Comparison of ENCODE assay signal across 21 cellular contexts in the genomic region with DNA sequence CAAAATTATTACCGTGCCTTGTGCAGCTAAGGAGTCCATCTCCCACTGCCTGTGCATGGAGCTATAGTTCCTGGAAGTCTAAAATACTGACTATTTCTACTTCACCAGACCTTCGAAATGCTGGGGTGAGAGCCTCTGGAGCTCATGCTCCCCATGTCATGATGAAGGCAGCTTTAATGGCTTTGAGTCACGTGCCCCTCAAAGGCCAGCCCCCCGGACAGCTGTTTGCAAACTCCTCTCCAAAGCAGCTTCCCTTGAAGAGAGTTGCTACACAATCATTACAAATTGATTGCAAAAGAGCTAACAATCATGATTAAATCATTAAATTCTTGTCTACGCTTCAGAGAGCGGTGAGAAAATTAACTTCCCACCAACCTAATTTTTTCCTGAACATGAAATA.
"Had no signal": no experiment of that assay in that cellular context is flagged by ENCODE, and none has a peak within 500 bp of the region (broad histone marks: within the 10 kb centered on the region; RNA-seq: fewer than 3 reads in every experiment).

No MANE protein-coding gene starts in this region.

- DNase-seq: effector CD4-positive, alpha-beta T cell; endodermal cell; erythroblast; heart left ventricle; hippocampal formation; left colon; mesendoderm; naive B cell; spleen; stimulated activated CD4-positive, alpha-beta T cell treated with anti-CD3 and anti-CD28 coated beads, Interleukin-15, amount 100 ng/mL, for 24 hours; stimulated activated CD4-positive, alpha-beta T cell treated with anti-CD3 and anti-CD28 coated beads, Interleukin-1b, Interleukin-23, amount 100 ng/mL, for 48 hours; stimulated activated CD4-positive, alpha-beta T cell treated with anti-CD3 and anti-CD28 coated beads, Interleukin-4, amount 100 ng/mL, for 24 hours; tibial artery; uterus had no signal

- H3K79me2 ChIP-seq: parathyroid adenoma had no signal

- H3K4me3 Mint-ChIP-seq: endodermal cell; naive B cell; nephron; stimulated activated memory B cell treated with anti-CD40 and anti-IgM and Interleukin-4, amounts not matched to agents 10 μg/mL and 1 μg/mL and 100 μg/mL, for 72 hours; stimulated activated naive CD8-positive, alpha-beta T cell treated with anti-CD3 and anti-CD28 coated beads, Interleukin-15, Interleukin-2, amounts not matched to agents 100 ng/mL and 50 ng/mL, for 24 hours had no signal

- H3K27ac Mint-ChIP-seq: endodermal cell; naive B cell; nephron; stimulated activated memory B cell treated with anti-CD40 and anti-IgM and Interleukin-4, amounts not matched to agents 10 μg/mL and 1 μg/mL and 100 μg/mL, for 72 hours; stimulated activated naive CD8-positive, alpha-beta T cell treated with anti-CD3 and anti-CD28 coated beads, Interleukin-15, Interleukin-2, amounts not matched to agents 100 ng/mL and 50 ng/mL, for 24 hours had no signal

- H3K36me3 ChIP-seq: heart left ventricle, prostate gland, spleen, tibial artery, upper lobe of left lung, uterus had no signal

- H3K9me3 ChIP-seq: prostate gland, tibial artery, uterus had no signal

- H3K9ac ChIP-seq: parathyroid adenoma had no signal

- H3K36me3 Mint-ChIP-seq: naive B cell; stimulated activated memory B cell treated with anti-CD40 and anti-IgM and Interleukin-4, amounts not matched to agents 10 μg/mL and 1 μg/mL and 100 μg/mL, for 72 hours had no signal

- H3K4me3 ChIP-seq: heart left ventricle, prostate gland, spleen, tibial artery, upper lobe of left lung, uterus had no signal

- H3K9me3 Mint-ChIP-seq: stimulated activated memory B cell treated with anti-CD40 and anti-IgM and Interleukin-4, amounts not matched to agents 10 μg/mL and 1 μg/mL and 100 μg/mL, for 72 hours; stimulated activated naive CD8-positive, alpha-beta T cell treated with anti-CD3 and anti-CD28 coated beads, Interleukin-15, Interleukin-2, amounts not matched to agents 100 ng/mL and 50 ng/mL, for 24 hours had no signal

- H2AFZ ChIP-seq: parathyroid adenoma had no signal

- H3K27me3 ChIP-seq: upper lobe of left lung, uterus had no signal

- ATAC-seq: heart left ventricle; left colon; sciatic nerve; stimulated activated memory B cell treated with anti-CD40 and anti-IgM and Interleukin-4, amounts not matched to agents 10 μg/mL and 1 μg/mL and 100 μg/mL, for 72 hours had no signal

- H3K27me3 Mint-ChIP-seq: stimulated activated memory B cell treated with anti-CD40 and anti-IgM and Interleukin-4, amounts not matched to agents 10 μg/mL and 1 μg/mL and 100 μg/mL, for 72 hours had no signal

- H3K27ac ChIP-seq: heart left ventricle, parathyroid adenoma, prostate gland, spleen, tibial artery, upper lobe of left lung, uterus had no signal

- H3K4me1 Mint-ChIP-seq: naive B cell; nephron; stimulated activated memory B cell treated with anti-CD40 and anti-IgM and Interleukin-4, amounts not matched to agents 10 μg/mL and 1 μg/mL and 100 μg/mL, for 72 hours had no signal

- H3K4me1 ChIP-seq: heart left ventricle, parathyroid adenoma, prostate gland, spleen, tibial artery, upper lobe of left lung, uterus had no signal
